In the genomic region with DNA sequence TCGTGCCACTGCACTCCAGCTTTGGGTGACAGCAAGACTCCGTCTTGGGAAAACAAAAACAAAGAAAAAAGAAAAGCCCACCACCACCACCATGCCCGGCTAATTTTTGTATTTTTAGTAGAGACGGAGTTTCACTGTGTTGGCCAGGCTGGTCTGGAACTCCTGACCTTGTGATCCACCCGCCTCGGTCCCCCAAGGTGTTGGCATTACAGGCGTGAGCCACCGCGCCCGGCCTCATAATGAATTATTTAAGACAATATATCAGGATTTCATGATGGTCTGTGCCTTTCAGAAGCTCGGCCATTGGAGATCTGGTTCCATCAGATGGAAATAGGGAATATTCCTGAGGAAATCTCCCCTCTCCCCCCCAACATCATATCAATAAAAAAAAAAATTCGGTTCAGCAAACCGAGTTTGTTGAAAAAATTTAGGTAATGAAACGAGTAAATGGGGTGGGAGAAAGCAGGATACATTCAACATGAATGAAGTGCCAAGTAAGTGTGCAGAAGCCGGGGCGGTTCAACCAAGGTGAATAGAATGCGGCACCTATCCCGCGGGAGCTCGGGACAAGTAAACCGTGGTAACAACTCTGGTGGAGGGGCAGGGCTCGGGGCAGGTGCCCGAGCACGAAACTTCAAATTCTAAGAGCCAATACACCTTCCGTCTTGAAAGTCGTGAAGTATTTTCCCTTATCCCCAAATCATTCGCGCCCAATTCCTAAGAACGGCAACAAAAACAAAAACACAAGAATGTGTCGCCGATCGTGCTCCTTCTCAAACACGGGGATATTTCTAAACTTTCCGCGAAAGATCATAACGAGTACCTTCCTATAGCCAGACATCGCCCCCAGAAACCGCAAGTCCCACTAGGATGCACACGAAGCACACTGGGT, we compare ENCODE assay signal across 8 cellular contexts. TPM values are rescaled to one million over a fixed set of nuclear protein-coding genes. Genes with fewer than 3 reads are reported as not detected.
A peak's percentile ranks its signal among the peaks of the same experiment; 100 is the strongest.
DNase-seq lines count a peak whose midpoint lies in the region; ATAC-seq and TF ChIP-seq lines count a peak whose summit lies in the region.

No MANE protein-coding gene starts in this region.

- H3K4me3 ChIP-seq in colonic mucosa = peak overlapping the region; percentile 86

- ATAC-seq in HG02571 (IDR thresholded peaks at IDR 0.05; ENCODE audit: unreplicated experiment) = no peak

- H3K4me1 ChIP-seq in colonic mucosa = peaks cover 10% of the 10 kb centered on the region

- TF ChIP-seq CTCF in Calu3 (IDR thresholded peaks at IDR 0.05; ENCODE audit: unreplicated experiment) (no peak), colonic mucosa (IDR thresholded peaks at IDR 0.05) (no peak)

- intact Hi-C loops in Calu3 (cut with micrococcal nuclease; ENCODE audit: unreplicated experiment) = no loop called here
- intact Hi-C loops in colonic mucosa (cut with DNase I) = loop anchor here (10.0 kb wide), 1 partner anchor 61 kb away; no protein-coding TSS in a partner anchor

- peaks cover 26% of the 10 kb centered on the region for H3K36me3 Mint-ChIP-seq in Calu3 (ENCODE audit: insufficient read depth, unreplicated experiment)

- H3K36me3 ChIP-seq in colonic mucosa = no peaks in the 10 kb centered on the region

- BruUV-seq in Calu3 (replicated peaks; lab: Mats Ljungman, UMichigan) = no TSS peak

- DNase-seq in Calu3 = peak; percentile 22
- DNase-seq in NCI-H2227 (lab: John Stamatoyannopoulos, UW; ENCODE audit: unreplicated experiment) = peak; percentile 55
- peak; percentile 48 for DNase-seq in colonic mucosa
- DNase-seq in myocyte (ENCODE audit: low read depth) = peak; percentile 10
- DNase-seq in G401 (ENCODE audit: low spot score) = no peak
- DNase-seq in SIG-M5 treated with dmso at 0.1 percent for 504 hours (lab: John Stamatoyannopoulos, UW; ENCODE audit: unreplicated experiment) = no peak
- no peak for DNase-seq in KBM-7

- H3K9me3 ChIP-seq in colonic mucosa = no peaks in the 10 kb centered on the region

- H3K9me3 Mint-ChIP-seq in Calu3 (ENCODE audit: low read depth, unreplicated experiment) = no peaks in the 10 kb centered on the region

- H3K27me3 Mint-ChIP-seq in Calu3 (ENCODE audit: unreplicated experiment) = no peaks in the 10 kb centered on the region

- H3K27me3 ChIP-seq in colonic mucosa = no peaks in the 10 kb centered on the region

- peak overlapping the region; percentile 88 for H3K27ac Mint-ChIP-seq in Calu3 (ENCODE audit: unreplicated experiment)

- in situ Hi-C loops in G401 (cut with HindIII; ENCODE audit: low sequenced_read_pairs) (no loop called here), KBM-7 (cut with MboI; ENCODE audit: low pct_unique_long_range_greater_than_20kb, low sequenced_read_pairs) (no loop called here)

- H3K9ac ChIP-seq in colonic mucosa (ENCODE audit: low read depth in 2 of 2, low read length in 2 of 2) = peak overlapping the region; percentile 53 to 77

- H3K27ac ChIP-seq in colonic mucosa = no peak overlapping the region

- peak overlapping the region; percentile 99 for H3K4me3 Mint-ChIP-seq in Calu3 (ENCODE audit: low read depth, unreplicated experiment)

- CTCF ChIA-PET in Calu3 (lab: Charles Lee) = interaction anchor here (1.4 kb wide), 1 partner anchor 22 kb away, joined by 4 read pairs; no protein-coding TSS in a partner anchor

- H3K4me1 Mint-ChIP-seq in Calu3 (ENCODE audit: low read depth, unreplicated experiment) = peaks cover 14% of the 10 kb centered on the region

RNA-seq across cellular contexts. Expression of gene TXLNG, which starts 0.8 kb away (rescaled TPM):
- total RNA-seq in Calu3 (2022) (22.0 and 22.2 TPM in 2 replicates), colonic mucosa (10 to 100 TPM in 1 of 2 donors, 1 to 10 TPM in 1; 8.8 to 11.3 TPM), myocyte (5.8 and 6.3 TPM in 2 replicates)
- 2.9 TPM for polyA plus RNA-seq in myocyte (2012)
- 17.5 and 20.7 TPM in 2 replicates for total RNA-seq in G401 (2014; rRNA removed; shearing (Covaris generic))

Comparison
In these comparisons a context has a peak if more than half of its experiments do, and no peak if none do; other contexts are left out.
1. DNase-seq: peak in Calu3 (single experiment), NCI-H2227 (single experiment), colonic mucosa (single experiment) and myocyte (single experiment); none in G401 (single experiment), SIG-M5 treated with dmso at 0.1 percent for 504 hours (single experiment) and KBM-7 (single experiment).